1 cellular context compared by ENCODE assay signal in genomic region chr14:32128703-32129102, GRCh38.
TF ChIP-seq lines count a peak whose summit lies in the region.

No MANE protein-coding gene starts in this region.

TF ChIP-seq in SK-N-SH treated with all-trans-retinoic acid at 6 μM for 48 hours, 23 proteins besides CTCF, POLR2A, EP300 and RAD21:
- TF ChIP-seq TSHZ2 (CRISPR knock-in tag; IDR thresholded peaks at IDR 0.05) (no peak), ARNTL (CRISPR knock-in tag; IDR thresholded peaks at IDR 0.05; ENCODE audit: borderline replicate concordance, low read depth) (no peak), ZNF70 (CRISPR knock-in tag; IDR thresholded peaks at IDR 0.05) (no peak), OSR1 (CRISPR knock-in tag; IDR thresholded peaks at IDR 0.05) (no peak), TOX (CRISPR knock-in tag; IDR thresholded peaks at IDR 0.05; ENCODE audit: borderline replicate concordance) (no peak), ZFP3 (CRISPR knock-in tag; IDR thresholded peaks at IDR 0.05) (no peak), ESRRG (CRISPR knock-in tag; IDR thresholded peaks at IDR 0.05) (no peak), CSDC2 (CRISPR knock-in tag; IDR thresholded peaks at IDR 0.05) (no peak), PATZ1 (CRISPR knock-in tag; IDR thresholded peaks at IDR 0.05; ENCODE audit: borderline replicate concordance) (no peak), TCF4 (CRISPR knock-in tag; IDR thresholded peaks at IDR 0.05; ENCODE audit: borderline replicate concordance) (no peak), ISL1 (CRISPR knock-in tag; IDR thresholded peaks at IDR 0.05) (no peak), RARB (CRISPR knock-in tag; IDR thresholded peaks at IDR 0.05) (no peak), ZFP30 (CRISPR knock-in tag; IDR thresholded peaks at IDR 0.05) (no peak), GLIS3 (CRISPR knock-in tag; IDR thresholded peaks at IDR 0.05) (no peak), CSRNP3 (CRISPR knock-in tag; IDR thresholded peaks at IDR 0.05) (no peak), ZC3H10 (CRISPR knock-in tag; IDR thresholded peaks at IDR 0.05) (no peak), ZNF8 (CRISPR knock-in tag; IDR thresholded peaks at IDR 0.05) (no peak)
TF ChIP-seq in SK-N-SH treated with all-trans-retinoic acid at 6 μM for 48 hours: peak in this region for 0.
